8 cellular contexts compared by ENCODE assay signal in genomic region chr1:18948913-18949688, GRCh38. TPM values are rescaled to one million over a fixed set of nuclear protein-coding genes. Genes with fewer than 3 reads are reported as not detected.
DNase-seq lines count a peak whose midpoint lies in the region; ATAC-seq, FAIRE-seq and TF ChIP-seq lines count a peak whose summit lies in the region.

No MANE protein-coding gene starts in this region.

- TF ChIP-seq POLR2A in A549 (IDR thresholded peaks at IDR 0.05; ENCODE audit: low read length): no peak

- ATAC-seq in A549 (peak; percentile 49 to 66; a peak in 4 of 6 replicates), HG02571 (IDR thresholded peaks at IDR 0.05; ENCODE audit: unreplicated experiment) (no peak)

- H3K4me3 ChIP-seq in A549 (peak overlapping the region; percentile 32), dorsolateral prefrontal cortex (peak overlapping the region in 32 of 59 donors; percentile 18 to 59 (median 45)), mucosa of rectum (ENCODE audit: low read length in 2 of 2) (peak overlapping the region in 1 of 2 donors; percentile 14)

- TF ChIP-seq EP300 in A549 (IDR thresholded peaks at IDR 0.05): no peak

- POLR2A ChIA-PET in A549 (lab: Yijun Ruan, JAX): no interaction called here

- FAIRE-seq in A549 (lab: Jason Lieb, UNC): no peak

- peak overlapping the region; percentile 85 to 91 for H3K27ac ChIP-seq in A549
- H3K27ac ChIP-seq in dorsolateral prefrontal cortex: peak overlapping the region; percentile 42 to 99 (median 86)
- H3K27ac ChIP-seq in mucosa of rectum (ENCODE audit: low read depth in 2 of 2, low read length in 2 of 2): peak overlapping the region; percentile 79 to 80

- intact Hi-C loops in dorsolateral prefrontal cortex (cut with DNase I): no loop called here

- DNase-seq in A549 (ENCODE audit: low read depth in 1 of 2, low spot score in 1 of 2): peak in 1 of 2 experiments; percentile 56
- DNase-seq in NCI-H226: peak; percentile 29
- peak in 1 of 10 donors; percentile 64 for DNase-seq in dorsolateral prefrontal cortex
- DNase-seq in stimulated activated CD4-positive, alpha-beta T cell treated with anti-CD3 and anti-CD28 coated beads, Interleukin-4, amount 100 ng/mL, for 1 hour: no peak
- DNase-seq in superior temporal gyrus (ENCODE audit: extremely low spot score): no peak
- no peak for DNase-seq in NCI-H1417 treated with DMSO at 0.1 percent for 48 hours (lab: John Stamatoyannopoulos, UW)

- no peaks in the 10 kb centered on the region for H3K9me3 ChIP-seq in A549
- no peaks in the 10 kb centered on the region for H3K9me3 ChIP-seq in mucosa of rectum (ENCODE audit: control insufficient read depth in 2 of 2, low read length in 2 of 2)

- peak overlapping the region; percentile 93 for H3K4me2 ChIP-seq in A549

- no peak for TF ChIP-seq RAD21 in A549 (conservative IDR thresholded peaks at IDR 0.05 in 1 of 2, IDR thresholded peaks at IDR 0.05 in 1 of 2)

- WGBS in A549 (ENCODE audit: missing lambda C conversion rate): 38% methylated on average over 13 of the region's 23 CpGs

- TF ChIP-seq CTCF in A549 (IDR thresholded peaks at IDR 0.05) (no peak), dorsolateral prefrontal cortex (IDR thresholded peaks at IDR 0.05 in 54 of 56, conservative IDR thresholded peaks at IDR 0.05 in 2 of 56; ENCODE audit: low read depth in 1 of 56, partially characterized antibody in 56 of 56) (no peak)

- no peaks in the 10 kb centered on the region for H3K36me3 ChIP-seq in mucosa of rectum (ENCODE audit: control insufficient read depth in 2 of 2, insufficient read depth in 2 of 2, low read length in 2 of 2)

- CTCF ChIA-PET in A549 (lab: Yijun Ruan, JAX): interaction anchor here (0.9 to 1.7 kb wide), 5 partner anchors 36 to 147 kb away, joined by 3 to 7 read pairs (median 5); no protein-coding TSS in a partner anchor

- H3K9ac ChIP-seq in mucosa of rectum (ENCODE audit: low read depth in 1 of 2, low read length in 2 of 2): peak overlapping the region; percentile 9 to 50

- H3K4me1 ChIP-seq in A549 (peaks cover 96% of the 10 kb centered on the region), mucosa of rectum (ENCODE audit: control insufficient read depth in 2 of 2, insufficient read depth in 2 of 2, low read length in 2 of 2) (peaks cover 49 to 74% of the 10 kb centered on the region in 2 donors)

- H3K27me3 ChIP-seq in dorsolateral prefrontal cortex (no peaks in the 10 kb centered on the region), mucosa of rectum (ENCODE audit: control insufficient read depth in 2 of 2, insufficient read depth in 2 of 2, low read length in 2 of 2) (no peaks in the 10 kb centered on the region)

TF ChIP-seq in A549, 52 proteins besides CTCF, POLR2A, EP300 and RAD21:
- TF ChIP-seq NPAS2 (CRISPR knock-in tag; IDR thresholded peaks at IDR 0.05; ENCODE audit: borderline replicate concordance) (no peak), TFCP2L1 (CRISPR knock-in tag; IDR thresholded peaks at IDR 0.05) (no peak), RFX5 (IDR thresholded peaks at IDR 0.05) (no peak), HMGXB4 (CRISPR knock-in tag; IDR thresholded peaks at IDR 0.05; ENCODE audit: borderline replicate concordance) (no peak), JUN (IDR thresholded peaks at IDR 0.05) (peak in 1 of 2 experiments; percentile 11; a peak in 1 of 5 replicates), EHF (CRISPR knock-in tag; IDR thresholded peaks at IDR 0.05) (no peak), PHF8 (IDR thresholded peaks at IDR 0.05; ENCODE audit: borderline replicate concordance, low read depth) (no peak), REST (IDR thresholded peaks at IDR 0.05) (peak; percentile 39; the same call in 1 of the 2 replicates), POLR2AphosphoS2 (conservative IDR thresholded peaks at IDR 0.05; ENCODE audit: low read length) (no peak)

RNA-seq across cellular contexts. Expression of gene IFFO2, which starts 7.4 kb away (rescaled TPM):
- polyA plus RNA-seq in A549 (2011; rRNA removed) (23.0 and 24.3 TPM in 2 replicates), A549 (2017; fragmentation: RNase III; extraction: RNeasy Plus Mini Kit Qiagen cat#74134 plus additional on column Dnase treatment) (50.1 to 57.5 TPM (median 53.9 TPM) in 3 replicates)
- polyA plus RNA-seq in A549 (2012; cell fraction: cytosol; rRNA removed): 43.9 and 44.0 TPM in 2 replicates
- polyA plus RNA-seq in A549 (2012; cell fraction: nucleus; rRNA removed): 93.7 and 96.0 TPM in 2 replicates
- polyA minus RNA-seq in A549 (2011; rRNA and poly(A)+ RNA removed): 24.2 and 31.1 TPM in 2 replicates
- total RNA-seq in dorsolateral prefrontal cortex: 10 to 100 TPM; 15.3 to 36.0 (median 21.7) TPM

RNA-seq across cellular contexts. Expression of gene ALDH4A1, which starts 46.7 kb away (rescaled TPM):
- 9.4 and 9.7 TPM in 2 replicates for polyA plus RNA-seq in A549 (2011; rRNA removed)
- 17.8 and 20.9 TPM in 2 replicates for polyA plus RNA-seq in A549 (2012; cell fraction: cytosol; rRNA removed)
- 44.6 and 47.4 TPM in 2 replicates for polyA plus RNA-seq in A549 (2012; cell fraction: nucleus; rRNA removed)
- polyA plus RNA-seq in A549 (2017; fragmentation: RNase III; extraction: RNeasy Plus Mini Kit Qiagen cat#74134 plus additional on column Dnase treatment): 14.7 to 17.1 TPM (median 15.4 TPM) in 3 replicates
- polyA minus RNA-seq in A549 (2011; rRNA and poly(A)+ RNA removed): 12.0 and 13.4 TPM in 2 replicates
- total RNA-seq in dorsolateral prefrontal cortex: 100 to 1,000 TPM in 1 of 120 experiments, 10 to 100 TPM in 119; 16.8 to 112 (median 40.4) TPM
